15 cellular contexts compared by ENCODE assay signal in the genomic region with DNA sequence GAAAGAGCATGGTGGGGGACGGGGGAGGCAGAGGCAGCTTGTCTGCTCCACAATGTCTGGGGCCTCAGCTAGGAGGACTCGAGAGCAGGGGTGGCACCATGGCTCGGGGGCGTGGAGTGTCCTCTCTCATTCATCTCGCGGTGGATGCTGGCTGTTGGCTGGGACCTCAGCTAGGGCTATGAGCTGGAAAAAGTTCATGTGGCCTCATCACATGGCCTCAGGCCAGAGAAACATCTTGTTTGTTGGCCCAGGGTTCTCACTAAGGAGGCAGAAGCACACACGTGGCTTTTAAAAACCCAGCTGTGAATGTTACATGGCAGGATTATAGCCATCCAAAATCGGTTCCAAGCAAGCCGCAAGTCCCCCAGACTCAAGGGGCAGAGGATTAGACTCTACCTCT. TPM values are rescaled to one million over a fixed set of nuclear protein-coding genes. Genes with fewer than 3 reads are reported as not detected.
A peak's percentile ranks its signal among the peaks of the same experiment; 100 is the strongest.
DNase-seq lines count a peak whose midpoint lies in the region; ATAC-seq, FAIRE-seq and TF ChIP-seq lines count a peak whose summit lies in the region.
"Had no signal": no experiment of that assay in that cellular context is flagged by ENCODE, and none has a peak within 500 bp of the region (broad histone marks: within the 10 kb centered on the region; RNA-seq: fewer than 3 reads in every experiment).

No MANE protein-coding gene starts in this region.

- H3K36me3 Mint-ChIP-seq in MCF 10A (ENCODE audit: insufficient read depth, unreplicated experiment), result peaks cover 30% of the 10 kb centered on the region

- no peaks in the 10 kb centered on the region for H3K27me3 Mint-ChIP-seq in MCF 10A (ENCODE audit: insufficient read depth, unreplicated experiment)

- H3K9me3 Mint-ChIP-seq in MCF 10A (ENCODE audit: unreplicated experiment), result no peaks in the 10 kb centered on the region

- DNase-seq in MCF 10A (ENCODE audit: unreplicated experiment) (no peak), breast epithelium (ENCODE audit: low spot score in 2 of 2) (no peak), colonic mucosa (peak; percentile 38), kidney (peak; percentile 54), tibial nerve (ENCODE audit: low spot score in 2 of 2) (peak; percentile 16 to 52), tibial artery (no peak), NCI-H2196 treated with DMSO at 0.1 percent for 48 hours (lab: John Stamatoyannopoulos, UW; ENCODE audit: unreplicated experiment) (no peak)
- DNase-seq: ACHN, amniotic stem cell, DND-41 had no signal

- no peak for TF ChIP-seq EP300 in tibial nerve (IDR thresholded peaks at IDR 0.05)

- 30 to 48% methylated on average over 9 of the region's 9 CpGs for WGBS in tibial nerve, 2 donors

- no peaks in the 10 kb centered on the region for H3K36me3 ChIP-seq in breast epithelium
- peaks cover 7% of the 10 kb centered on the region for H3K36me3 ChIP-seq in colonic mucosa
- H3K36me3 ChIP-seq in kidney (ENCODE audit: control insufficient read depth in 1 of 2, insufficient read depth in 2 of 2, low read length in 2 of 2), result peaks cover 0 to 7% of the 10 kb centered on the region in 2 donors
- peaks cover 0 to 29% (median 9%) of the 10 kb centered on the region in 3 donors for H3K36me3 ChIP-seq in tibial nerve
- H3K36me3 ChIP-seq in tibial artery, result peaks cover 17 to 27% (median 22%) of the 10 kb centered on the region in 3 donors

- no TSS peak for BruUV-seq in MCF 10A (replicated peaks; lab: Mats Ljungman, UMichigan)

- H3K9ac ChIP-seq in colonic mucosa (ENCODE audit: low read depth in 2 of 2, low read length in 2 of 2) (no peak overlapping the region), kidney (ENCODE audit: low read length in 2 of 2) (no peak overlapping the region)
- H3K9ac ChIP-seq: KMS-11 had no signal

- H3K4me1 ChIP-seq in breast epithelium, result no peaks in the 10 kb centered on the region
- H3K4me1 ChIP-seq in colonic mucosa, result no peaks in the 10 kb centered on the region
- no peaks in the 10 kb centered on the region for H3K4me1 ChIP-seq in kidney (ENCODE audit: control insufficient read depth in 1 of 2, insufficient read depth in 1 of 2, low read depth in 1 of 2, low read length in 2 of 2)
- peaks cover 0 to 7% (median 0%) of the 10 kb centered on the region in 4 donors for H3K4me1 ChIP-seq in tibial nerve
- H3K4me1 ChIP-seq in tibial artery, result no peaks in the 10 kb centered on the region

- H3K27me3 ChIP-seq in breast epithelium, result no peaks in the 10 kb centered on the region
- no peaks in the 10 kb centered on the region for H3K27me3 ChIP-seq in colonic mucosa
- no peaks in the 10 kb centered on the region for H3K27me3 ChIP-seq in tibial nerve
- no peaks in the 10 kb centered on the region for H3K27me3 ChIP-seq in tibial artery

- ATAC-seq in GM21717 (IDR thresholded peaks at IDR 0.05; ENCODE audit: unreplicated experiment), result no peak
- ATAC-seq: Panc1 had no signal

- no peaks in the 10 kb centered on the region for H3K4me1 Mint-ChIP-seq in MCF 10A (ENCODE audit: insufficient read depth, unreplicated experiment)

- TF ChIP-seq CTCF in MCF 10A (IDR thresholded peaks at IDR 0.05; ENCODE audit: unreplicated experiment), result no peak
- TF ChIP-seq CTCF in breast epithelium (IDR thresholded peaks at IDR 0.05), result no peak
- TF ChIP-seq CTCF in colonic mucosa (IDR thresholded peaks at IDR 0.05), result no peak
- no peak for TF ChIP-seq CTCF in kidney (IDR thresholded peaks at IDR 0.05; ENCODE audit: borderline replicate concordance, extremely low read depth, insufficient read depth)
- TF ChIP-seq CTCF in tibial nerve (IDR thresholded peaks at IDR 0.05), result no peak
- TF ChIP-seq CTCF in tibial artery (IDR thresholded peaks at IDR 0.05), result no peak

- H3K9me3 ChIP-seq in breast epithelium (no peaks in the 10 kb centered on the region), colonic mucosa (no peaks in the 10 kb centered on the region), kidney (ENCODE audit: control insufficient read depth in 1 of 2, low read length in 2 of 2) (no peaks in the 10 kb centered on the region), tibial nerve (no peaks in the 10 kb centered on the region), tibial artery (no peaks in the 10 kb centered on the region)

- H3K4me3 Mint-ChIP-seq in MCF 10A (ENCODE audit: unreplicated experiment), result no peak overlapping the region

- POLR2A ChIA-PET in MCF 10A (lab: Yijun Ruan, JAX), result interaction anchor here (1.2 kb wide), 1 partner anchor 25 kb away, joined by 4 read pairs; no protein-coding TSS in a partner anchor

- no peak overlapping the region for H3K27ac ChIP-seq in breast epithelium
- H3K27ac ChIP-seq in colonic mucosa, result no peak overlapping the region
- H3K27ac ChIP-seq in kidney (ENCODE audit: low read depth in 2 of 2, low read length in 2 of 2), result no peak overlapping the region
- H3K27ac ChIP-seq in tibial nerve, result no peak overlapping the region
- no peak overlapping the region for H3K27ac ChIP-seq in tibial artery
- H3K27ac ChIP-seq: KMS-11 had no signal

- no peak for FAIRE-seq in kidney (lab: Jason Lieb, UNC)
- FAIRE-seq: urothelium cell line had no signal

- intact Hi-C loops in MCF 10A (cut with micrococcal nuclease) (no loop called here), breast epithelium (cut with DNase I; ENCODE audit: low total_unique reads) (loop anchor here (10.0 kb wide), 1 partner anchor 49 kb away; no protein-coding TSS in a partner anchor), colonic mucosa (cut with DNase I) (no loop called here), kidney (cut with DNase I) (loop anchor here (10.0 kb wide), 1 partner anchor 49 kb away; no protein-coding TSS in a partner anchor), tibial artery (cut with DNase I; ENCODE audit: low total_unique reads) (no loop called here)

- CTCF ChIA-PET in MCF 10A (lab: Yijun Ruan, JAX), result interaction anchor here (0.6 to 1.6 kb wide), 3 partner anchors 28 to 214 kb away, joined by 3 to 8 read pairs (median 3); no protein-coding TSS in a partner anchor

- H3K4me3 ChIP-seq in breast epithelium (no peak overlapping the region), colonic mucosa (no peak overlapping the region), kidney (ENCODE audit: low read length in 2 of 2) (no peak overlapping the region), tibial nerve (no peak overlapping the region), tibial artery (no peak overlapping the region)
- H3K4me3 ChIP-seq: smooth muscle cell had no signal

- peak overlapping the region; percentile 27 for H3K27ac Mint-ChIP-seq in MCF 10A (ENCODE audit: low read depth, unreplicated experiment)

- TF ChIP-seq POLR2A in breast epithelium (IDR thresholded peaks at IDR 0.05), result no peak
- TF ChIP-seq POLR2A in tibial nerve (IDR thresholded peaks at IDR 0.05), result no peak

RNA-seq across cellular contexts. Expression of gene CENPS, which starts 6.2 kb away (rescaled TPM):
- total RNA-seq in MCF 10A (2022), result 19.0 and 19.4 TPM in 2 replicates
- total RNA-seq in breast epithelium, result 1 to 10 TPM; 5.9 to 8.8 (median 5.9) TPM
- total RNA-seq in colonic mucosa, result 10 to 100 TPM; 13.2 to 26.6 TPM
- total RNA-seq in kidney, result 21.9 TPM
- polyA plus RNA-seq in kidney (ENCODE audit: insufficient read depth, low read depth, low replicate concordance), result 45.1 TPM
- 10 to 100 TPM in 2 of 4 donors, 1 to 10 TPM in 2; 3.3 to 15.3 (median 8.6) TPM for total RNA-seq in tibial nerve

RNA-seq across cellular contexts. Expression of gene PGD, which starts 25.2 kb away (rescaled TPM):
- 56.4 and 70.6 TPM in 2 replicates for total RNA-seq in MCF 10A (2022)
- total RNA-seq in breast epithelium, result 100 to 1,000 TPM in 2 of 3 donors, 10 to 100 TPM in 1; 85.6 to 211 (median 101) TPM
- 100 to 1,000 TPM; 115 to 124 TPM for total RNA-seq in colonic mucosa
- 72.8 TPM for total RNA-seq in kidney
- 95.1 TPM for polyA plus RNA-seq in kidney (ENCODE audit: insufficient read depth, low read depth, low replicate concordance)
- total RNA-seq in tibial nerve, result 100 to 1,000 TPM in 1 of 4 donors, 10 to 100 TPM in 3; 54.5 to 160 (median 67.5) TPM

RNA-seq across cellular contexts. Expression of gene CORT, which starts 25.8 kb away (rescaled TPM):
- total RNA-seq in MCF 10A (2022) (0.66 TPM in 1 of 2 replicates, not detected in the other), breast epithelium (under 1 TPM in 2 of 3 donors, not detected in 1; 0.29 to 0.64 TPM), colonic mucosa (under 1 TPM in 1 of 2 donors, not detected in 1; 0.44 TPM), kidney (0.22 TPM), tibial nerve (1 to 10 TPM in 1 of 4 donors, not detected in 3; 1.7 TPM)
- polyA plus RNA-seq in kidney (ENCODE audit: insufficient read depth, low read depth, low replicate concordance), result 0.62 TPM
- total RNA-seq: smooth muscle cell had no signal
- polyA plus RNA-seq: smooth muscle cell had no signal

RNA-seq across cellular contexts. Expression of gene DFFA, which starts 48.3 kb away (rescaled TPM):
- 51.3 and 55.7 TPM in 2 replicates for total RNA-seq in MCF 10A (2022)
- total RNA-seq in breast epithelium, result 10 to 100 TPM; 19.7 to 22.8 (median 21.3) TPM
- total RNA-seq in colonic mucosa, result 10 to 100 TPM; 19.2 to 38.0 TPM
- 33.4 TPM for total RNA-seq in kidney
- 27.2 TPM for polyA plus RNA-seq in kidney (ENCODE audit: insufficient read depth, low read depth, low replicate concordance)
- 10 to 100 TPM; 14.9 to 19.5 (median 18.9) TPM for total RNA-seq in tibial nerve

RNA-seq across cellular contexts. Expression of gene PEX14, which starts 50.7 kb away (rescaled TPM):
- 22.2 and 26.6 TPM in 2 replicates for total RNA-seq in MCF 10A (2022)
- total RNA-seq in breast epithelium, result 10 to 100 TPM; 12.5 to 16.1 (median 14.8) TPM
- total RNA-seq in colonic mucosa, result 10 to 100 TPM; 19.5 to 29.3 TPM
- total RNA-seq in kidney, result 22.8 TPM
- polyA plus RNA-seq in kidney (ENCODE audit: insufficient read depth, low read depth, low replicate concordance), result 25.8 TPM
- total RNA-seq in tibial nerve, result 10 to 100 TPM; 14.4 to 21.8 (median 18.2) TPM

Comparison
In these comparisons a context has a peak if more than half of its experiments do, and no peak if none do; other contexts are left out.
1. intact Hi-C loops: an anchor here in breast epithelium (10.0 kb wide) and kidney (10.0 kb wide); none called in MCF 10A, colonic mucosa and tibial artery.
2. DNase-seq: peak in colonic mucosa (single experiment), kidney (single experiment) and tibial nerve (2 of 2); none in MCF 10A (single experiment), breast epithelium (0 of 2), tibial artery (0 of 2) and NCI-H2196 treated with DMSO at 0.1 percent for 48 hours (single experiment).